In the genomic region with DNA sequence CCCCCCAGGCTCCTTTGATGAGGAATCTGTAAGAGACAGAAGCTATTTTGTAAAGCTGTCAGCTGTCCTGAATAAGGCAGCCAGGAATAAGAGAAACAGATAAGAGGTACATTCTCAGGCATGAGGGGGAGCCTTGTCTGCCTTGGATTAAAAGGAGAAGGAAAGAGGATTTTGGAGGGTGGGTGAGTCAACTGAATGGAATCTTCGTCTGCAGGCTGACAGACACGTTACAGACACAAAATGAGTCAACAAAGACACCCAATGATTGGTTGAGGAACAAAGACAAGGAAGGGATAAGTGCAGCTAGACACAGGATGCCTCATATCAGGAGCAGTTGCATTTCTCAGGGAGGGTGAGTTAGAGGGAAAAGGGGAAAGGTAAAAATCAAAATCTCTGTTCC, we compare ENCODE assay signal across 18 cellular contexts.
A peak's percentile ranks its signal among the peaks of the same experiment; 100 is the strongest.
DNase-seq lines count a peak whose midpoint lies in the region; ATAC-seq and TF ChIP-seq lines count a peak whose summit lies in the region.
"Had no signal": no experiment of that assay in that cellular context is flagged by ENCODE, and none has a peak within 500 bp of the region (broad histone marks: within the 10 kb centered on the region; RNA-seq: fewer than 3 reads in every experiment).

No MANE protein-coding gene starts in this region.

- ATAC-seq in RWPE2 (ENCODE audit: low read depth) = peak; percentile 83
- ATAC-seq in left lung = no peak
- no peak for ATAC-seq in activated CD8-positive, alpha-beta memory T cell treated with anti-CD3 and anti-CD28 coated beads, Interleukin-2, amount 10 ng/mL, durations not matched to agents 7 days and 5 days
- ATAC-seq: activated CD8-positive, alpha-beta T cell treated with anti-CD3 and anti-CD28 coated beads, Interleukin-2, amount 10 ng/mL, durations not matched to agents 7 days and 5 days; effector memory CD8-positive, alpha-beta T cell; left lobe of liver; upper lobe of right lung had no signal

- no peaks in the 10 kb centered on the region for H3K4me1 Mint-ChIP-seq in activated CD8-positive, alpha-beta memory T cell treated with anti-CD3 and anti-CD28 coated beads, Interleukin-2, amount 10 ng/mL, durations not matched to agents 7 days and 5 days

- DNase-seq in A673 (ENCODE audit: low spot score) (peak; percentile 84), HAP-1 (ENCODE audit: low spot score in 2 of 2) (peak; percentile 30 to 31), RWPE2 (ENCODE audit: low spot score) (no peak), hepatic stellate cell (ENCODE audit: low spot score) (peak; percentile 11), left lung (no peak)
- no peak for DNase-seq in activated CD4-positive, alpha-beta T cell treated with anti-CD3 and anti-CD28 coated beads for 4 hours
- DNase-seq in activated CD8-positive, alpha-beta memory T cell treated with anti-CD3 and anti-CD28 coated beads, Interleukin-2, amount 10 ng/mL, durations not matched to agents 7 days and 5 days = no peak
- DNase-seq in activated effector memory CD4-positive, alpha-beta T cell treated with anti-CD3 and anti-CD28 coated beads, Interleukin-2, amount 50 U/mL, for 16 hours = no peak
- DNase-seq: activated CD8-positive, alpha-beta T cell treated with anti-CD3 and anti-CD28 coated beads, Interleukin-2, amount 10 ng/mL, durations not matched to agents 7 days and 5 days; activated gamma-delta T cell treated with Interleukin-2 at 50 U/mL for 16 hours; AML-193; DMS79; effector memory CD8-positive, alpha-beta T cell; MV-4-11; NCI-H510A treated with DMSO at 0.1 percent for 48 hours; SHP77; upper lobe of right lung had no signal

- intact Hi-C loops in A673 (cut with micrococcal nuclease; ENCODE audit: unreplicated experiment) (loop anchor here (10.0 kb wide), 1 partner anchor 586 kb away; no protein-coding TSS in a partner anchor), left lung (cut with DNase I) (no loop called here)

- no peaks in the 10 kb centered on the region for H3K4me1 ChIP-seq in A673 (ENCODE audit: insufficient read depth, low read length, poor library complexity, severe bottlenecking)
- peaks cover 4% of the 10 kb centered on the region for H3K4me1 ChIP-seq in HAP-1
- H3K4me1 ChIP-seq in RWPE2 (ENCODE audit: insufficient read depth, poor library complexity, severe bottlenecking) = no peaks in the 10 kb centered on the region
- no peaks in the 10 kb centered on the region for H3K4me1 ChIP-seq in left lung
- H3K4me1 ChIP-seq: upper lobe of right lung had no signal

- no peaks in the 10 kb centered on the region for H3K36me3 ChIP-seq in A673 (ENCODE audit: insufficient read depth, low read length, poor library complexity, severe bottlenecking)
- no peaks in the 10 kb centered on the region for H3K36me3 ChIP-seq in HAP-1 (replicated peaks)
- no peaks in the 10 kb centered on the region for H3K36me3 ChIP-seq in RWPE2 (ENCODE audit: low read depth)
- no peaks in the 10 kb centered on the region for H3K36me3 ChIP-seq in left lung
- H3K36me3 ChIP-seq: upper lobe of right lung had no signal

- H3K27me3 Mint-ChIP-seq in activated CD8-positive, alpha-beta memory T cell treated with anti-CD3 and anti-CD28 coated beads, Interleukin-2, amount 10 ng/mL, durations not matched to agents 7 days and 5 days = peaks cover 3% of the 10 kb centered on the region
- H3K27me3 Mint-ChIP-seq: effector memory CD8-positive, alpha-beta T cell had no signal

- H3K9me3 ChIP-seq in A673 (ENCODE audit: low read depth, low read length, poor library complexity, severe bottlenecking) (no peaks in the 10 kb centered on the region), HAP-1 (no peaks in the 10 kb centered on the region), RWPE2 (ENCODE audit: severe bottlenecking) (no peaks in the 10 kb centered on the region), left lung (no peaks in the 10 kb centered on the region)
- H3K9me3 ChIP-seq: upper lobe of right lung had no signal

- no peak overlapping the region for H3K4me3 Mint-ChIP-seq in activated CD8-positive, alpha-beta memory T cell treated with anti-CD3 and anti-CD28 coated beads, Interleukin-2, amount 10 ng/mL, durations not matched to agents 7 days and 5 days
- H3K4me3 Mint-ChIP-seq: activated CD8-positive, alpha-beta T cell treated with anti-CD3 and anti-CD28 coated beads, Interleukin-2, amount 10 ng/mL, durations not matched to agents 7 days and 5 days; effector memory CD8-positive, alpha-beta T cell had no signal

- H3K27ac ChIP-seq in A673 (ENCODE audit: low read depth, low read length, poor library complexity, severe bottlenecking) (no peak overlapping the region), RWPE2 (ENCODE audit: poor library complexity, severe bottlenecking) (no peak overlapping the region), left lung (no peak overlapping the region)
- H3K27ac ChIP-seq: upper lobe of right lung had no signal

- TF ChIP-seq CTCF in A673 (conservative IDR thresholded peaks at IDR 0.05; ENCODE audit: low read depth, low read length) (no peak), RWPE2 (IDR thresholded peaks at IDR 0.05; ENCODE audit: poor library complexity, severe bottlenecking) (no peak), left lung (IDR thresholded peaks at IDR 0.05) (no peak)

- CTCF ChIA-PET in A673 (lab: Charles Lee) = interaction anchor here (1.1 kb wide), 1 partner anchor 39 kb away, joined by 3 read pairs; no protein-coding TSS in a partner anchor
- CTCF ChIA-PET in activated CD8-positive, alpha-beta memory T cell treated with anti-CD3 and anti-CD28 coated beads, Interleukin-2, amount 10 ng/mL, durations not matched to agents 7 days and 5 days (lab: Charles Lee) = no interaction called here

- H3K9me3 Mint-ChIP-seq in activated CD8-positive, alpha-beta memory T cell treated with anti-CD3 and anti-CD28 coated beads, Interleukin-2, amount 10 ng/mL, durations not matched to agents 7 days and 5 days (ENCODE audit: low read depth) = no peaks in the 10 kb centered on the region

- H3K36me3 Mint-ChIP-seq in activated CD8-positive, alpha-beta memory T cell treated with anti-CD3 and anti-CD28 coated beads, Interleukin-2, amount 10 ng/mL, durations not matched to agents 7 days and 5 days = no peaks in the 10 kb centered on the region

- POLR2A ChIA-PET in A673 (lab: Charles Lee; ENCODE audit: low non-redundant PET) = no interaction called here

- H3K27me3 ChIP-seq in A673 (replicated peaks; ENCODE audit: insufficient read depth, low read depth, low read length, poor library complexity) (no peaks in the 10 kb centered on the region), HAP-1 (ENCODE audit: low read depth) (no peaks in the 10 kb centered on the region), RWPE2 (ENCODE audit: insufficient read depth, poor library complexity, severe bottlenecking) (no peaks in the 10 kb centered on the region), left lung (peaks cover 0 to 4% of the 10 kb centered on the region in 2 donors)
- H3K27me3 ChIP-seq: upper lobe of right lung had no signal

- in situ Hi-C loops in HAP-1 (cut with MboI; ENCODE audit: low sequenced_read_pairs) = no loop called here

- no peak overlapping the region for H3K27ac Mint-ChIP-seq in activated CD8-positive, alpha-beta memory T cell treated with anti-CD3 and anti-CD28 coated beads, Interleukin-2, amount 10 ng/mL, durations not matched to agents 7 days and 5 days
- H3K27ac Mint-ChIP-seq: activated CD8-positive, alpha-beta T cell treated with anti-CD3 and anti-CD28 coated beads, Interleukin-2, amount 10 ng/mL, durations not matched to agents 7 days and 5 days; effector memory CD8-positive, alpha-beta T cell had no signal

- H3K4me3 ChIP-seq in A673 (ENCODE audit: low read depth, low read length, poor library complexity, severe bottlenecking) = no peak overlapping the region
- no peak overlapping the region for H3K4me3 ChIP-seq in HAP-1
- no peak overlapping the region for H3K4me3 ChIP-seq in RWPE2 (ENCODE audit: severe bottlenecking)
- H3K4me3 ChIP-seq in left lung = no peak overlapping the region
- H3K4me3 ChIP-seq: upper lobe of right lung had no signal

- BruUV-seq in A673 (replicated peaks; lab: Mats Ljungman, UMichigan) = no TSS peak

Comparison
In these comparisons a context has a peak if more than half of its experiments do, and no peak if none do; other contexts are left out.
1. DNase-seq: peak in A673 (single experiment), HAP-1 (2 of 2) and hepatic stellate cell (single experiment); none in RWPE2 (single experiment), left lung (0 of 2), activated CD4-positive, alpha-beta T cell treated with anti-CD3 and anti-CD28 coated beads for 4 hours (0 of 2), activated CD8-positive, alpha-beta memory T cell treated with anti-CD3 and anti-CD28 coated beads, Interleukin-2, amount 10 ng/mL, durations not matched to agents 7 days and 5 days (single experiment) and activated effector memory CD4-positive, alpha-beta T cell treated with anti-CD3 and anti-CD28 coated beads, Interleukin-2, amount 50 U/mL, for 16 hours (single experiment).